34 cellular contexts compared by ENCODE assay signal in genomic region chr2:11337909-11338308, GRCh38.
"Had no signal": no experiment of that assay in that cellular context is flagged by ENCODE, and none has a peak within 500 bp of the region (broad histone marks: within the 10 kb centered on the region; RNA-seq: fewer than 3 reads in every experiment).

No MANE protein-coding gene starts in this region.

- H3K27me3 ChIP-seq: brain microvascular endothelial cell, dorsolateral prefrontal cortex, esophagus muscularis mucosa, foreskin keratinocyte, gastrocnemius medialis, heart left ventricle had no signal

- H3K27ac Mint-ChIP-seq: activated CD4-positive, alpha-beta memory T cell treated with anti-CD3 and anti-CD28 coated beads, Interleukin-2, amount 10 ng/mL, durations not matched to agents 7 days and 5 days; activated CD4-positive, alpha-beta T cell treated with anti-CD3 and anti-CD28 coated beads for 36 hours; activated CD4-positive, alpha-beta T cell treated with anti-CD3 and anti-CD28 coated beads, Interleukin-2, amount 10 ng/mL, durations not matched to agents 7 days and 5 days; activated naive CD8-positive, alpha-beta T cell; activated T-cell treated with anti-CD3 and anti-CD28 coated beads, Interleukin-2, amount 50 U/mL, for 24 hours; activated T-cell treated with anti-CD3 and anti-CD28 coated beads, Interleukin-2, amount 50 U/mL, for 72 hours; dendritic cell treated with granulocyte-macrophage colony-stimulating factor and Interleukin-4, amounts not matched to agents 40 ng/mL and 50 ng/mL, for 4 days; endodermal cell; T-helper 17 cell; T-helper 2 cell treated with Interferon-gamma antibody and Interleukin-4, amounts not matched to agents 5 μg/mL and 100 μg/mL, for 36 hours had no signal

- H3K27ac ChIP-seq: brain microvascular endothelial cell, coronary artery, dorsolateral prefrontal cortex, foreskin keratinocyte, heart left ventricle, WERI-Rb-1 had no signal

- H3K36me3 ChIP-seq: brain microvascular endothelial cell, esophagus muscularis mucosa, gastrocnemius medialis, heart left ventricle, WERI-Rb-1 had no signal

- DNase-seq: activated CD4-positive, alpha-beta memory T cell treated with anti-CD3 and anti-CD28 coated beads, Interleukin-2, amount 10 ng/mL, durations not matched to agents 7 days and 5 days; activated CD4-positive, alpha-beta T cell treated with anti-CD3 and anti-CD28 coated beads for 36 hours; activated CD4-positive, alpha-beta T cell treated with anti-CD3 and anti-CD28 coated beads, Interleukin-2, amount 10 ng/mL, durations not matched to agents 7 days and 5 days; activated CD4-positive, alpha-beta T cell treated with anti-CD3 and anti-CD28 coated beads, Interleukin-2, amount 50 U/mL, for 4 hours; activated CD4-positive, CD25-positive, alpha-beta regulatory T cell; activated CD4-positive, CD25-positive, alpha-beta regulatory T cell treated with anti-CD3 and anti-CD28 coated beads, Interleukin-2, amount 50 U/mL, for 72 hours; activated CD8-positive, alpha-beta memory T cell treated with anti-CD3 and anti-CD28 coated beads, Interleukin-2, amount 50 U/mL, for 48 hours; activated gamma-delta T cell; activated naive CD4-positive, alpha-beta T cell; activated naive CD4-positive, alpha-beta T cell treated with anti-CD3 and anti-CD28 coated beads, Interleukin-2, amount 50 U/mL, for 16 hours; activated T-cell treated with anti-CD3 and anti-CD28 coated beads for 4 hours; activated T-cell treated with anti-CD3 and anti-CD28 coated beads, Interleukin-2, amount 50 U/mL, for 24 hours; activated T-cell treated with anti-CD3 and anti-CD28 coated beads, Interleukin-2, amount 50 U/mL, for 72 hours; amniotic stem cell; anterior cingulate cortex; brain microvascular endothelial cell; dorsolateral prefrontal cortex; effector memory CD4-positive, alpha-beta T cell; endodermal cell; foreskin keratinocyte; gastrocnemius medialis; glutamatergic neuron; heart left ventricle; T-helper 17 cell; T1000; WERI-Rb-1 had no signal

- H3K27me3 Mint-ChIP-seq: activated CD4-positive, alpha-beta memory T cell treated with anti-CD3 and anti-CD28 coated beads, Interleukin-2, amount 10 ng/mL, durations not matched to agents 7 days and 5 days; activated CD4-positive, alpha-beta T cell treated with anti-CD3 and anti-CD28 coated beads for 36 hours; activated CD4-positive, alpha-beta T cell treated with anti-CD3 and anti-CD28 coated beads, Interleukin-2, amount 10 ng/mL, durations not matched to agents 7 days and 5 days; activated naive CD8-positive, alpha-beta T cell; activated T-cell treated with anti-CD3 and anti-CD28 coated beads, Interleukin-2, amount 50 U/mL, for 24 hours; central memory CD8-positive, alpha-beta T cell; dendritic cell treated with granulocyte-macrophage colony-stimulating factor and Interleukin-4, amounts not matched to agents 40 ng/mL and 50 ng/mL, for 4 days; T-helper 17 cell had no signal

- H3K9me3 Mint-ChIP-seq: activated CD4-positive, alpha-beta T cell treated with anti-CD3 and anti-CD28 coated beads, Interleukin-2, amount 10 ng/mL, durations not matched to agents 7 days and 5 days; activated T-cell treated with anti-CD3 and anti-CD28 coated beads, Interleukin-2, amount 50 U/mL, for 72 hours; central memory CD8-positive, alpha-beta T cell had no signal

- H3K9me3 ChIP-seq: esophagus muscularis mucosa, gastrocnemius medialis had no signal

- H3K4me3 ChIP-seq: coronary artery, dorsolateral prefrontal cortex, esophagus muscularis mucosa, gastrocnemius medialis, heart left ventricle had no signal

- FAIRE-seq: astrocyte, bronchial epithelial cell had no signal

- H3K4me3 Mint-ChIP-seq: activated CD4-positive, alpha-beta memory T cell treated with anti-CD3 and anti-CD28 coated beads, Interleukin-2, amount 10 ng/mL, durations not matched to agents 7 days and 5 days; activated CD4-positive, alpha-beta T cell treated with anti-CD3 and anti-CD28 coated beads for 36 hours; activated CD4-positive, alpha-beta T cell treated with anti-CD3 and anti-CD28 coated beads, Interleukin-2, amount 10 ng/mL, durations not matched to agents 7 days and 5 days; activated naive CD8-positive, alpha-beta T cell; activated T-cell treated with anti-CD3 and anti-CD28 coated beads, Interleukin-2, amount 50 U/mL, for 24 hours; activated T-cell treated with anti-CD3 and anti-CD28 coated beads, Interleukin-2, amount 50 U/mL, for 72 hours; central memory CD8-positive, alpha-beta T cell; dendritic cell treated with granulocyte-macrophage colony-stimulating factor and Interleukin-4, amounts not matched to agents 40 ng/mL and 50 ng/mL, for 4 days; endodermal cell; T-helper 17 cell; T-helper 2 cell treated with Interferon-gamma antibody and Interleukin-4, amounts not matched to agents 5 μg/mL and 100 μg/mL, for 36 hours had no signal

- ATAC-seq: activated CD4-positive, alpha-beta T cell treated with anti-CD3 and anti-CD28 coated beads for 36 hours; activated T-cell treated with anti-CD3 and anti-CD28 coated beads, Interleukin-2, amount 50 U/mL, for 72 hours; foreskin keratinocyte; gastrocnemius medialis; heart left ventricle; T-helper 17 cell had no signal
